8 cellular contexts compared by ENCODE assay signal in genomic region chr6:31680226-31680840, GRCh38. TPM values are rescaled to one million over a fixed set of nuclear protein-coding genes. Genes with fewer than 3 reads are reported as not detected.
DNase-seq lines count a peak whose midpoint lies in the region; ATAC-seq, FAIRE-seq and TF ChIP-seq lines count a peak whose summit lies in the region.

No MANE protein-coding gene starts in this region.

- no peaks in the 10 kb centered on the region for H3K9me3 ChIP-seq in CD4-positive, alpha-beta memory T cell (ENCODE audit: control insufficient read depth in 1 of 2, low read length in 2 of 2)
- H3K9me3 ChIP-seq in PC-3 (ENCODE audit: low read length): no peaks in the 10 kb centered on the region
- no peaks in the 10 kb centered on the region for H3K9me3 ChIP-seq in H1 (ENCODE audit: insufficient read depth in 2 of 2, low read depth in 1 of 2, low read length in 1 of 2)
- H3K9me3 ChIP-seq in pancreas: no peaks in the 10 kb centered on the region

- no peaks in the 10 kb centered on the region for H3K36me3 ChIP-seq in CD4-positive, alpha-beta memory T cell (ENCODE audit: insufficient read depth, low read length)
- no peaks in the 10 kb centered on the region for H3K36me3 ChIP-seq in PC-3 (ENCODE audit: low read depth, low read length)
- no peaks in the 10 kb centered on the region for H3K36me3 ChIP-seq in H1 (ENCODE audit: control insufficient read depth in 2 of 4, insufficient read depth in 4 of 4, low read length in 3 of 4)
- H3K36me3 ChIP-seq in pancreas: no peaks in the 10 kb centered on the region

- BruUV-seq in PC-3 (replicated peaks; lab: Mats Ljungman, UMichigan): no TSS peak

- H3K56ac ChIP-seq in H1 (replicated peaks; ENCODE audit: insufficient read length, low read depth, low read length): no peak overlapping the region

- no peak overlapping the region for H2BK120ac ChIP-seq in H1 (replicated peaks; ENCODE audit: low read depth, low read length)

- ATAC-seq in PC-3: no peak
- peak in 1 of 4 donors; percentile 8 for ATAC-seq in pancreas

- no peak overlapping the region for H4K5ac ChIP-seq in H1 (ENCODE audit: insufficient read length, low read depth, low read length)

- CTCF ChIA-PET in CD4-positive, alpha-beta memory T cell (lab: Charles Lee; ENCODE audit: partially characterized antibody): interaction anchor here (0.8 to 2.1 kb wide), 14 partner anchors 9 to 272 kb away, joined by 3 to 11 read pairs (median 4); partner anchors contain the start of genes ABHD16A, HSPA1B, LY6G5B and NEU1
- CTCF ChIA-PET in PC-3 (lab: Charles Lee) (interaction anchor here (0.5 to 1.0 kb wide), 2 partner anchors 89 to 184 kb away, joined by 3 to 4 read pairs; no protein-coding TSS in a partner anchor), H1 (lab: Charles Lee; ENCODE audit: partially characterized antibody) (interaction anchor here (0.6 to 2.6 kb wide), 24 partner anchors 9 to 151 kb away, joined by 3 to 11 read pairs (median 4); partner anchors contain the start of genes C6orf47, LY6G5B, LY6G6D and VARS1)

- TF ChIP-seq EP300 in H1 (IDR thresholded peaks at IDR 0.05; ENCODE audit: borderline replicate concordance in 1 of 2, low read depth in 2 of 2, low read length in 2 of 2): no peak

- DNase-seq in CD4-positive, alpha-beta memory T cell: no peak
- DNase-seq in PC-3 (no peak), H1 (ENCODE audit: low read depth in 1 of 2, low spot score in 2 of 2) (no peak), pancreas (no peak), germinal center (ENCODE audit: low spot score) (no peak), NOMO-1 treated with dmso at 0.1 percent for 144 hours (lab: John Stamatoyannopoulos, UW; ENCODE audit: unreplicated experiment) (no peak), NCI-H2081 (lab: John Stamatoyannopoulos, UW) (no peak)
- DNase-seq in activated effector memory CD4-positive, alpha-beta T cell treated with Interleukin-2 at 50 U/mL for 16 hours: no peak

- H3K9ac ChIP-seq in PC-3 (ENCODE audit: low read length): no peak overlapping the region
- H3K9ac ChIP-seq in H1 (replicated peaks in 1 of 4; ENCODE audit: extremely low read depth in 1 of 4, low read depth in 3 of 4, low read length in 3 of 4): no peak overlapping the region

- H2BK15ac ChIP-seq in H1 (ENCODE audit: low read length): 0 out of 2 replicates have a peak overlapping the region, but pooled peaks have one; percentile 3

- no peak for TF ChIP-seq CTCF in PC-3 (conservative IDR thresholded peaks at IDR 0.05; ENCODE audit: low read depth, low read length)
- no peak for TF ChIP-seq CTCF in H1 (IDR thresholded peaks at IDR 0.05; ENCODE audit: control extremely low read depth in 1 of 3, insufficient read depth in 1 of 3, low read depth in 1 of 3, low read length in 3 of 3)
- no peak for TF ChIP-seq CTCF in pancreas (IDR thresholded peaks at IDR 0.05)

- H3K27ac Mint-ChIP-seq in CD4-positive, alpha-beta memory T cell: peak overlapping the region; percentile 77 to 92 (median 86)

- TF ChIP-seq POLR2A in H1 (IDR thresholded peaks at IDR 0.05; ENCODE audit: control extremely low read depth in 1 of 2, low read depth in 2 of 2, low read length in 2 of 2): no peak

- H4K91ac ChIP-seq in H1 (replicated peaks; ENCODE audit: insufficient read length, low read length): no peak overlapping the region

- FAIRE-seq in H1 (lab: Jason Lieb, UNC) (no peak), pancreas (lab: Jason Lieb, UNC) (no peak)

- no peak overlapping the region for H2BK5ac ChIP-seq in H1 (ENCODE audit: low read depth, low read length)

- H3K36me3 Mint-ChIP-seq in CD4-positive, alpha-beta memory T cell: peaks cover 0 to 4% of the 10 kb centered on the region in 2 donors

- H3K4me1 Mint-ChIP-seq in CD4-positive, alpha-beta memory T cell: peaks cover 11 to 27% (median 16%) of the 10 kb centered on the region in 4 donors

- H3K23me2 ChIP-seq in H1 (ENCODE audit: low read depth, low read length): peaks cover 11% of the 10 kb centered on the region; the same call in 1 of the 2 replicates

- POLR2A ChIA-PET in CD4-positive, alpha-beta memory T cell (lab: Charles Lee; ENCODE audit: partially characterized antibody): interaction anchor here (0.7 to 2.1 kb wide), 12 partner anchors 14 to 157 kb away, joined by 3 to 13 read pairs (median 6); partner anchors contain the start of genes ABHD16A, BAG6, CSNK2B and HSPA1B
- POLR2A ChIA-PET in PC-3 (lab: Charles Lee; ENCODE audit: unreplicated experiment) (no interaction called here), H1 (lab: Charles Lee; ENCODE audit: partially characterized antibody) (interaction anchor here (0.9 to 2.5 kb wide), 12 partner anchors 8 to 150 kb away, joined by 3 to 20 read pairs (median 4); partner anchors contain the start of genes CSNK2B, DDAH2, GPANK1 and MSH5)

- H3K4ac ChIP-seq in H1 (replicated peaks; ENCODE audit: insufficient read length, low read depth, low read length): no peak overlapping the region

- WGBS in H1 (ENCODE audit: extremely low coverage in 1 of 2, insufficient coverage in 1 of 2, insufficient read length in 1 of 2, insufficient replicate concordance in 2 of 2, low coverage in 1 of 2, low lambda C conversion rate in 2 of 2, missing lambda C conversion rate in 1 of 2), 2 experiments: 49% methylated on average over 6 of the region's 6 CpGs; no CpG with 5 or more reads in 1 of the 2 experiments
- WGBS in pancreas, 2 donors: 33 to 35% methylated on average over 6 of the region's 6 CpGs

- peaks cover 4% of the 10 kb centered on the region for H3F3A ChIP-seq in PC-3 (ENCODE audit: low read length, unreplicated experiment)

- peak overlapping the region; percentile 51 for H3K27ac ChIP-seq in CD4-positive, alpha-beta memory T cell (ENCODE audit: low read depth, low read length)
- H3K27ac ChIP-seq in PC-3 (ENCODE audit: low read length) (peak overlapping the region; percentile 21; the same call in 1 of the 2 replicates), H1 (ENCODE audit: low read depth, low read length) (no peak overlapping the region), pancreas (peak overlapping the region; percentile 20 to 71 (median 29))

- intact Hi-C loops in CD4-positive, alpha-beta memory T cell (cut with micrococcal nuclease): loop anchor here (1.0 to 5.0 kb wide), 5 partner anchors 16 to 184 kb away; partner anchors contain the start of genes ABHD16A, CLIC1 and GPANK1
- intact Hi-C loops in PC-3 (cut with micrococcal nuclease) (loop anchor here (1.0 to 10.0 kb wide), 4 partner anchors 59 to 184 kb away; partner anchors contain the start of gene NEU1), pancreas (cut with DNase I) (loop anchor here in 1 of 3 donors (5.0 kb wide), 1 partner anchor 87 kb away; no protein-coding TSS in a partner anchor)

- peak overlapping the region; percentile 86 to 91 (median 90) for H3K4me3 Mint-ChIP-seq in CD4-positive, alpha-beta memory T cell

- H2BK12ac ChIP-seq in H1 (ENCODE audit: low read depth, low read length): peak overlapping the region; percentile 9; the same call in 1 of the 2 replicates

- no peak overlapping the region for H2AK5ac ChIP-seq in H1 (ENCODE audit: low read depth, low read length)

- no peaks in the 10 kb centered on the region for H3K9me2 ChIP-seq in PC-3 (replicated peaks; ENCODE audit: low read length)

- TF ChIP-seq RAD21 in H1 (IDR thresholded peaks at IDR 0.05 in 1 of 2, conservative IDR thresholded peaks at IDR 0.05 in 1 of 2; ENCODE audit: low read depth in 2 of 2, low read length in 2 of 2): no peak

- peak overlapping the region; percentile 83 for H2AFZ ChIP-seq in PC-3 (ENCODE audit: low read length)
- H2AFZ ChIP-seq in H1 (ENCODE audit: low read length): no peak overlapping the region; the same call in 1 of the 2 replicates

- peak overlapping the region; percentile 85 for H3K4me2 ChIP-seq in PC-3 (ENCODE audit: low read length)
- peak overlapping the region; percentile 11 to 84 for H3K4me2 ChIP-seq in H1 (ENCODE audit: insufficient read depth in 1 of 2, low read depth in 2 of 2, low read length in 2 of 2)

- no peaks in the 10 kb centered on the region for H3K79me1 ChIP-seq in H1 (ENCODE audit: low read depth, low read length)

- H3K4me3 ChIP-seq in CD4-positive, alpha-beta memory T cell (ENCODE audit: low read length in 2 of 2): peak overlapping the region; percentile 69 to 70
- H3K4me3 ChIP-seq in PC-3 (ENCODE audit: low read length) (peak overlapping the region; percentile 67; the same call in 1 of the 2 replicates), H1 (ENCODE audit: extremely low read depth in 1 of 4, insufficient read depth in 2 of 4, low read depth in 3 of 4, low read length in 4 of 4) (peak overlapping the region in 3 of 4 experiments; percentile 52 to 70 (median 67); a peak in 4 of 8 replicates), pancreas (peak overlapping the region in 2 of 4 donors; percentile 51 to 60)

- no peak overlapping the region for H3K18ac ChIP-seq in H1 (ENCODE audit: extremely low read depth, low read length)

- H3K4me1 ChIP-seq in CD4-positive, alpha-beta memory T cell (ENCODE audit: insufficient read depth, low read length): peaks cover 19% of the 10 kb centered on the region
- H3K4me1 ChIP-seq in PC-3 (ENCODE audit: insufficient read depth, low read length): peaks cover 16% of the 10 kb centered on the region
- peaks cover 0 to 10% (median 7%) of the 10 kb centered on the region in 4 experiments; a peak in 5 of 7 replicates for H3K4me1 ChIP-seq in H1 (replicated peaks in 1 of 4; ENCODE audit: control insufficient read depth in 3 of 4, insufficient read depth in 4 of 4, low read length in 3 of 4)
- peaks cover 3 to 8% (median 5%) of the 10 kb centered on the region in 3 donors for H3K4me1 ChIP-seq in pancreas

- H3K27me3 ChIP-seq in CD4-positive, alpha-beta memory T cell (ENCODE audit: insufficient read depth, low read length): no peaks in the 10 kb centered on the region
- H3K27me3 ChIP-seq in PC-3 (ENCODE audit: low read length) (no peaks in the 10 kb centered on the region), H1 (replicated peaks in 1 of 4; ENCODE audit: control insufficient read depth in 3 of 4, extremely low read depth in 1 of 4, insufficient read depth in 3 of 4, low read length in 3 of 4) (peaks cover 3 to 13% (median 12%) of the 10 kb centered on the region in 4 experiments; a peak in 6 of 7 replicates), pancreas (no peaks in the 10 kb centered on the region)

- no peak overlapping the region for H2BK20ac ChIP-seq in H1 (ENCODE audit: low read length)

- peak overlapping the region; percentile 39; the same call in 1 of the 2 replicates for H4K8ac ChIP-seq in H1 (ENCODE audit: extremely low read depth, insufficient read depth, low read length)

- H3K79me2 ChIP-seq in PC-3 (ENCODE audit: low read length) (no peaks in the 10 kb centered on the region), H1 (ENCODE audit: control insufficient read depth in 1 of 2, insufficient read depth in 2 of 2, low read length in 2 of 2) (no peaks in the 10 kb centered on the region)

- H3K14ac ChIP-seq in H1 (ENCODE audit: insufficient read length): no peak overlapping the region

- no peaks in the 10 kb centered on the region for H3K27me3 Mint-ChIP-seq in CD4-positive, alpha-beta memory T cell

- H3K9me3 Mint-ChIP-seq in CD4-positive, alpha-beta memory T cell: no peaks in the 10 kb centered on the region

- no peak overlapping the region for H3K23ac ChIP-seq in H1 (ENCODE audit: insufficient read length)

- H4K20me1 ChIP-seq in PC-3 (ENCODE audit: low read length) (no peaks in the 10 kb centered on the region), H1 (replicated peaks in 1 of 2; ENCODE audit: control insufficient read depth in 1 of 2, insufficient read depth in 2 of 2, low read length in 2 of 2) (no peaks in the 10 kb centered on the region)

RNA-seq across cellular contexts. Expression of gene LY6G5C, which starts 0.5 kb away (rescaled TPM):
- 1 to 10 TPM; 4.4 to 4.5 TPM for total RNA-seq in CD4-positive, alpha-beta memory T cell
- 10 to 100 TPM in 1 of 2 donors, 1 to 10 TPM in 1; 8.9 to 11.8 TPM for polyA plus RNA-seq in CD4-positive, alpha-beta memory T cell
- total RNA-seq in PC-3 (2014; rRNA removed) (1.6 and 1.8 TPM in 2 replicates), pancreas (1 to 10 TPM; 1.6 to 2.9 (median 2.3) TPM)
- total RNA-seq in H1 (2021; fragmentation: NEBNext Ultra II Directional; extraction: Animal tissue kit (Norgen Biotek cat#: 25700)): 1.1 and 1.2 TPM in 2 replicates
- polyA plus RNA-seq in H1 (2011; rRNA removed) (1.8 and 2.1 TPM in 2 replicates), pancreas (1 to 10 TPM; 2.4 to 2.5 TPM)
- 0.96 TPM for polyA plus RNA-seq in H1 (2011; cell fraction: cytosol; rRNA removed)
- 2.7 TPM for polyA plus RNA-seq in H1 (2011; cell fraction: nucleus; rRNA removed)
- 0.84 to 1.8 TPM (median 0.92 TPM) in 4 replicates for polyA plus RNA-seq in H1 (2012, experiment 1 of 2)
- 1.0 TPM for polyA plus RNA-seq in H1 (2012, experiment 2 of 2)
- polyA plus RNA-seq in H1 (2013, experiment 1 of 2): 1.4 TPM
- 2.1 TPM for polyA plus RNA-seq in H1 (2013, experiment 2 of 2)
- 0.76 TPM in 1 of 2 replicates, not detected in the other for polyA minus RNA-seq in H1 (2011; rRNA and poly(A)+ RNA removed)
- polyA minus RNA-seq in H1 (2011; cell fraction: cytosol; rRNA and poly(A)+ RNA removed): not detected
- polyA minus RNA-seq in H1 (2011; cell fraction: nucleus; rRNA and poly(A)+ RNA removed): not detected

RNA-seq across cellular contexts. Expression of gene LY6G5B, which starts 10.6 kb away (rescaled TPM):
- 10 to 100 TPM; 39.3 to 39.8 TPM for total RNA-seq in CD4-positive, alpha-beta memory T cell
- polyA plus RNA-seq in CD4-positive, alpha-beta memory T cell: under 1 TPM in 1 of 2 donors, not detected in 1; 0.98 TPM
- total RNA-seq in PC-3 (2014; rRNA removed) (5.0 and 5.3 TPM in 2 replicates), pancreas (1 to 10 TPM; 3.0 to 8.2 (median 4.0) TPM)
- 12.1 and 12.6 TPM in 2 replicates for total RNA-seq in H1 (2021; fragmentation: NEBNext Ultra II Directional; extraction: Animal tissue kit (Norgen Biotek cat#: 25700))
- polyA plus RNA-seq in H1 (2011; rRNA removed) (9.5 and 10.6 TPM in 2 replicates), pancreas (10 to 100 TPM in 1 of 2 donors, 1 to 10 TPM in 1; 9.2 to 11.4 TPM)
- polyA plus RNA-seq in H1 (2011; cell fraction: cytosol; rRNA removed): 11.8 TPM
- 58.4 TPM for polyA plus RNA-seq in H1 (2011; cell fraction: nucleus; rRNA removed)
- 26.2 to 31.0 TPM (median 28.3 TPM) in 4 replicates for polyA plus RNA-seq in H1 (2012, experiment 1 of 2)
- polyA plus RNA-seq in H1 (2012, experiment 2 of 2): 7.3 TPM
- polyA plus RNA-seq in H1 (2013, experiment 1 of 2): 12.1 TPM
- 11.7 TPM for polyA plus RNA-seq in H1 (2013, experiment 2 of 2)
- 6.1 and 9.5 TPM in 2 replicates for polyA minus RNA-seq in H1 (2011; rRNA and poly(A)+ RNA removed)
- 4.4 TPM for polyA minus RNA-seq in H1 (2011; cell fraction: cytosol; rRNA and poly(A)+ RNA removed)
- 7.0 TPM for polyA minus RNA-seq in H1 (2011; cell fraction: nucleus; rRNA and poly(A)+ RNA removed)

RNA-seq across cellular contexts. Expression of gene CSNK2B, which starts 14.5 kb away (rescaled TPM):
- total RNA-seq in CD4-positive, alpha-beta memory T cell: 100 to 1,000 TPM; 141 to 148 TPM
- 100 to 1,000 TPM; 183 to 232 TPM for polyA plus RNA-seq in CD4-positive, alpha-beta memory T cell
- total RNA-seq in PC-3 (2014; rRNA removed) (227 and 267 TPM in 2 replicates), pancreas (10 to 100 TPM; 48.1 to 65.9 (median 57.8) TPM)
- total RNA-seq in H1 (2021; fragmentation: NEBNext Ultra II Directional; extraction: Animal tissue kit (Norgen Biotek cat#: 25700)): 192 and 208 TPM in 2 replicates
- polyA plus RNA-seq in H1 (2011; rRNA removed) (147 and 169 TPM in 2 replicates), pancreas (100 to 1,000 TPM in 1 of 2 donors, 10 to 100 TPM in 1; 86.8 to 116 TPM)
- 96.0 TPM for polyA plus RNA-seq in H1 (2011; cell fraction: cytosol; rRNA removed)
- 148 TPM for polyA plus RNA-seq in H1 (2011; cell fraction: nucleus; rRNA removed)
- polyA plus RNA-seq in H1 (2012, experiment 1 of 2): 251 to 320 TPM (median 301 TPM) in 4 replicates
- 316 TPM for polyA plus RNA-seq in H1 (2012, experiment 2 of 2)
- polyA plus RNA-seq in H1 (2013, experiment 1 of 2): 228 TPM
- polyA plus RNA-seq in H1 (2013, experiment 2 of 2): 232 TPM
- 114 and 130 TPM in 2 replicates for polyA minus RNA-seq in H1 (2011; rRNA and poly(A)+ RNA removed)
- polyA minus RNA-seq in H1 (2011; cell fraction: cytosol; rRNA and poly(A)+ RNA removed): 56.7 TPM
- 46.4 TPM for polyA minus RNA-seq in H1 (2011; cell fraction: nucleus; rRNA and poly(A)+ RNA removed)

RNA-seq across cellular contexts. Expression of gene GPANK1, which starts 15.5 kb away (rescaled TPM):
- 10 to 100 TPM; 25.1 to 25.5 TPM for total RNA-seq in CD4-positive, alpha-beta memory T cell
- polyA plus RNA-seq in CD4-positive, alpha-beta memory T cell: 10 to 100 TPM; 16.7 to 19.5 TPM
- total RNA-seq in PC-3 (2014; rRNA removed): 11.8 and 14.9 TPM in 2 replicates
- total RNA-seq in H1 (2021; fragmentation: NEBNext Ultra II Directional; extraction: Animal tissue kit (Norgen Biotek cat#: 25700)): 24.5 and 26.9 TPM in 2 replicates
- 30.2 and 33.2 TPM in 2 replicates for polyA plus RNA-seq in H1 (2011; rRNA removed)
- polyA plus RNA-seq in H1 (2011; cell fraction: cytosol; rRNA removed): 35.8 TPM
- polyA plus RNA-seq in H1 (2011; cell fraction: nucleus; rRNA removed): 26.0 TPM
- polyA plus RNA-seq in H1 (2012, experiment 1 of 2): 27.0 to 31.7 TPM (median 30.2 TPM) in 4 replicates
- 37.9 TPM for polyA plus RNA-seq in H1 (2012, experiment 2 of 2)
- 38.6 TPM for polyA plus RNA-seq in H1 (2013, experiment 1 of 2)
- polyA plus RNA-seq in H1 (2013, experiment 2 of 2): 39.3 TPM
- polyA minus RNA-seq in H1 (2011; rRNA and poly(A)+ RNA removed): 11.8 and 13.0 TPM in 2 replicates
- 12.6 TPM for polyA minus RNA-seq in H1 (2011; cell fraction: cytosol; rRNA and poly(A)+ RNA removed)
- 20.1 TPM for polyA minus RNA-seq in H1 (2011; cell fraction: nucleus; rRNA and poly(A)+ RNA removed)
- total RNA-seq in pancreas: 1 to 10 TPM; 5.5 to 9.5 (median 6.1) TPM
- 10 to 100 TPM; 11.2 to 11.6 TPM for polyA plus RNA-seq in pancreas

RNA-seq across cellular contexts. Expression of gene C6orf47, which starts 19.8 kb away (rescaled TPM):
- total RNA-seq in CD4-positive, alpha-beta memory T cell: 10 to 100 TPM; 37.5 to 39.9 TPM
- polyA plus RNA-seq in CD4-positive, alpha-beta memory T cell: 10 to 100 TPM; 15.8 to 29.7 TPM
- total RNA-seq in PC-3 (2014; rRNA removed) (26.3 and 33.2 TPM in 2 replicates), pancreas (10 to 100 TPM in 1 of 6 donors, 1 to 10 TPM in 5; 6.9 to 12.0 (median 9.0) TPM)
- total RNA-seq in H1 (2021; fragmentation: NEBNext Ultra II Directional; extraction: Animal tissue kit (Norgen Biotek cat#: 25700)): 14.6 and 15.6 TPM in 2 replicates
- polyA plus RNA-seq in H1 (2011; rRNA removed) (4.7 and 7.2 TPM in 2 replicates), pancreas (10 to 100 TPM; 10.8 to 11.2 TPM)
- polyA plus RNA-seq in H1 (2011; cell fraction: cytosol; rRNA removed): 9.1 TPM
- polyA plus RNA-seq in H1 (2011; cell fraction: nucleus; rRNA removed): 7.5 TPM
- 11.6 to 14.9 TPM (median 13.3 TPM) in 4 replicates for polyA plus RNA-seq in H1 (2012, experiment 1 of 2)
- 6.6 TPM for polyA plus RNA-seq in H1 (2012, experiment 2 of 2)
- polyA plus RNA-seq in H1 (2013, experiment 1 of 2): 8.5 TPM
- polyA plus RNA-seq in H1 (2013, experiment 2 of 2): 8.5 TPM
- polyA minus RNA-seq in H1 (2011; rRNA and poly(A)+ RNA removed): 6.3 and 7.1 TPM in 2 replicates
- 5.7 TPM for polyA minus RNA-seq in H1 (2011; cell fraction: cytosol; rRNA and poly(A)+ RNA removed)
- polyA minus RNA-seq in H1 (2011; cell fraction: nucleus; rRNA and poly(A)+ RNA removed): 9.6 TPM
